16 cellular contexts compared by ENCODE assay signal in the genomic region with DNA sequence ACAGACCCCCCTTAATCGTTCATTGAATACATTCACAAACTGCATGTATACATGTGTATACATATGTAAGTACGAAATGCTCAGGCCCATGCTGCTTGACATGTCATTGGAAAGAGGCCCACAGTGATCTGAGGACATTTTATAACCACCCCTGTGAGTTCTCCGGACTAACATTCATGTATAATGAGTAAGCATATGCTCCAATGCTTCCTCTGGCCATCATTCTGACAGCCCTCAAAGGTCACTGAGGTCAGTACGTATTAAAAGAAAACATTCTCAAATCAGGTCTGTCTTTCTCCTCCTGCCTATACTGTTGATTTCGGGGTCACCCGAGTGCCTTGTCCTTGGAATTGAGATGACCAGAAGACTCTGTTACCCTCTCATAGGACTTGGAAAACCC. TPM values are rescaled to one million over a fixed set of nuclear protein-coding genes. Genes with fewer than 3 reads are reported as not detected.
A peak's percentile ranks its signal among the peaks of the same experiment; 100 is the strongest.
DNase-seq lines count a peak whose midpoint lies in the region; ATAC-seq and TF ChIP-seq lines count a peak whose summit lies in the region.
"Had no signal": no experiment of that assay in that cellular context is flagged by ENCODE, and none has a peak within 500 bp of the region (broad histone marks: within the 10 kb centered on the region; RNA-seq: fewer than 3 reads in every experiment).

No MANE protein-coding gene starts in this region.

- H4K8ac ChIP-seq in IMR-90 (ENCODE audit: low read depth in 2 of 2, low read length in 2 of 2) (no peak overlapping the region), mesenchymal stem cell (ENCODE audit: low read length) (no peak overlapping the region)

- no peak overlapping the region for H4K5ac ChIP-seq in IMR-90 (ENCODE audit: low read depth, low read length)

- TF ChIP-seq RAD21 in IMR-90 (IDR thresholded peaks at IDR 0.05; ENCODE audit: low read length), result no peak

- TF ChIP-seq CTCF in IMR-90 (conservative IDR thresholded peaks at IDR 0.05; ENCODE audit: low read depth, low read length) (no peak), brain microvascular endothelial cell (IDR thresholded peaks at IDR 0.05; ENCODE audit: low read depth, low read length, missing control alignments) (no peak), nephron progenitor cell (IDR thresholded peaks at IDR 0.05) (no peak), chondrocyte (IDR thresholded peaks at IDR 0.05) (no peak)

- intact Hi-C loops in IMR-90 (cut with micrococcal nuclease), result no loop called here

- CTCF ChIA-PET in IMR-90 (lab: Yijun Ruan, JAX), result no interaction called here
- CTCF ChIA-PET in activated CD8-positive, alpha-beta T cell treated with anti-CD3 and anti-CD28 coated beads, Interleukin-2, amount 10 ng/mL, durations not matched to agents 7 days and 5 days (lab: Charles Lee), result no interaction called here

- H2BK12ac ChIP-seq in mesenchymal stem cell (ENCODE audit: low read length in 2 of 2), result no peak overlapping the region

- H3K9me3 ChIP-seq in IMR-90 (ENCODE audit: control insufficient read depth, insufficient read depth, low read length), result no peaks in the 10 kb centered on the region
- no peaks in the 10 kb centered on the region for H3K9me3 ChIP-seq in mesenchymal stem cell (ENCODE audit: control insufficient read depth, low read length)
- H3K9me3 ChIP-seq: ascending aorta had no signal

- H3K36me3 ChIP-seq in IMR-90 (ENCODE audit: control insufficient read depth, insufficient read depth, low read length) (no peaks in the 10 kb centered on the region), brain microvascular endothelial cell (replicated peaks) (no peaks in the 10 kb centered on the region), mesenchymal stem cell (ENCODE audit: control insufficient read depth in 1 of 2, insufficient read depth in 2 of 2, low read depth in 1 of 2, low read length in 2 of 2) (no peaks in the 10 kb centered on the region)
- H3K36me3 ChIP-seq: ascending aorta had no signal

- H2AFZ ChIP-seq in IMR-90 (replicated peaks; ENCODE audit: low read length, poor library complexity) (no peak overlapping the region), mesenchymal stem cell (ENCODE audit: low read depth, low read length) (no peak overlapping the region)

- POLR2A ChIA-PET in IMR-90 (lab: Charles Lee; ENCODE audit: unreplicated experiment), result no interaction called here
- POLR2A ChIA-PET in activated CD8-positive, alpha-beta T cell treated with anti-CD3 and anti-CD28 coated beads, Interleukin-2, amount 10 ng/mL, durations not matched to agents 7 days and 5 days (lab: Charles Lee), result no interaction called here

- no peak overlapping the region for H3K56ac ChIP-seq in IMR-90 (ENCODE audit: extremely low read depth, insufficient read depth, low read length)

- no CpG with 5 or more reads among the region's 6 CpGs for WGBS in IMR-90 (ENCODE audit: extremely low coverage in 2 of 2, insufficient read length in 1 of 2), 2 experiments
- 53% methylated on average over 6 of the region's 6 CpGs for WGBS in mesenchymal stem cell

- H2BK15ac ChIP-seq in IMR-90 (ENCODE audit: low read depth, low read length), result no peak overlapping the region
- H2BK15ac ChIP-seq in mesenchymal stem cell (ENCODE audit: low read depth, poor library complexity, severe bottlenecking), result no peak overlapping the region

- H3K9ac ChIP-seq in IMR-90 (ENCODE audit: low read depth, low read length) (no peak overlapping the region), mesenchymal stem cell (ENCODE audit: low read length) (no peak overlapping the region)

- H3K27ac ChIP-seq in IMR-90 (ENCODE audit: insufficient read depth, low read length) (no peak overlapping the region), brain microvascular endothelial cell (no peak overlapping the region), mesenchymal stem cell (ENCODE audit: low read length, poor library complexity, severe bottlenecking) (no peak overlapping the region)
- H3K27ac ChIP-seq: ascending aorta, RWPE1 had no signal

- H3K27me3 Mint-ChIP-seq in activated CD8-positive, alpha-beta T cell treated with anti-CD3 and anti-CD28 coated beads, Interleukin-2, amount 10 ng/mL, durations not matched to agents 7 days and 5 days (ENCODE audit: low read depth), result no peaks in the 10 kb centered on the region
- H3K27me3 Mint-ChIP-seq in nephron progenitor cell (ENCODE audit: low read depth, poor library complexity), result no peaks in the 10 kb centered on the region
- no peaks in the 10 kb centered on the region for H3K27me3 Mint-ChIP-seq in chondrocyte (ENCODE audit: low read depth)
- H3K27me3 Mint-ChIP-seq: dendritic cell treated with granulocyte-macrophage colony-stimulating factor and Interleukin-4, amounts not matched to agents 40 ng/mL and 50 ng/mL, for 4 days; naive thymus-derived CD4-positive, alpha-beta T cell had no signal

- H3K4me3 ChIP-seq in IMR-90 (ENCODE audit: insufficient read depth, low read depth, low read length) (no peak overlapping the region), brain microvascular endothelial cell (ENCODE audit: low read depth, low read length) (no peak overlapping the region), mesenchymal stem cell (ENCODE audit: insufficient read depth in 1 of 2, low read depth in 1 of 2, low read length in 2 of 2) (no peak overlapping the region)
- H3K4me3 ChIP-seq: ascending aorta had no signal

- H3K18ac ChIP-seq in IMR-90 (ENCODE audit: low read depth, low read length) (no peak overlapping the region; the same call in 1 of the 2 replicates), mesenchymal stem cell (ENCODE audit: low read depth in 1 of 2, low read length in 2 of 2) (no peak overlapping the region)

- H3K4me1 Mint-ChIP-seq in activated CD8-positive, alpha-beta T cell treated with anti-CD3 and anti-CD28 coated beads, Interleukin-2, amount 10 ng/mL, durations not matched to agents 7 days and 5 days (ENCODE audit: low read depth), result no peaks in the 10 kb centered on the region
- H3K4me1 Mint-ChIP-seq in nephron progenitor cell (no peaks in the 10 kb centered on the region), chondrocyte (ENCODE audit: low read depth) (peaks cover 20% of the 10 kb centered on the region)
- H3K4me1 Mint-ChIP-seq: naive thymus-derived CD4-positive, alpha-beta T cell had no signal

- no peak for TF ChIP-seq POLR2A in IMR-90 (IDR thresholded peaks at IDR 0.05; ENCODE audit: low read depth, low read length)

- H3K79me1 ChIP-seq in IMR-90 (ENCODE audit: low read depth in 1 of 2, low read length in 2 of 2) (no peaks in the 10 kb centered on the region), mesenchymal stem cell (replicated peaks; ENCODE audit: low read length, poor library complexity, severe bottlenecking) (no peaks in the 10 kb centered on the region)

- H3K27ac Mint-ChIP-seq in activated CD8-positive, alpha-beta T cell treated with anti-CD3 and anti-CD28 coated beads, Interleukin-2, amount 10 ng/mL, durations not matched to agents 7 days and 5 days, result no peak overlapping the region
- H3K27ac Mint-ChIP-seq in nephron progenitor cell (no peak overlapping the region), chondrocyte (ENCODE audit: unreplicated experiment) (no peak overlapping the region)
- H3K27ac Mint-ChIP-seq: dendritic cell treated with granulocyte-macrophage colony-stimulating factor and Interleukin-4, amounts not matched to agents 40 ng/mL and 50 ng/mL, for 4 days; naive thymus-derived CD4-positive, alpha-beta T cell had no signal

- no peak overlapping the region for H2BK5ac ChIP-seq in IMR-90 (ENCODE audit: low read depth, low read length, poor library complexity, severe bottlenecking)
- H2BK5ac ChIP-seq in mesenchymal stem cell (ENCODE audit: low read depth, low read length, poor library complexity, severe bottlenecking), result no peak overlapping the region

- peak; percentile 10 for DNase-seq in DMS53 treated with DMSO at 0.1 percent for 48 hours (lab: John Stamatoyannopoulos, UW; ENCODE audit: unreplicated experiment)
- peak; percentile 55 for DNase-seq in IMR-90
- DNase-seq in brain microvascular endothelial cell, result peak; percentile 27
- DNase-seq in mesenchymal stem cell, result peak; percentile 40
- no peak for DNase-seq in activated CD8-positive, alpha-beta T cell treated with anti-CD3 and anti-CD28 coated beads, Interleukin-2, amount 10 ng/mL, durations not matched to agents 7 days and 5 days
- DNase-seq in HT-29 (ENCODE audit: low spot score), result no peak
- no peak for DNase-seq in nephron progenitor cell
- DNase-seq in chondrocyte (ENCODE audit: low spot score), result no peak
- DNase-seq: activated gamma-delta T cell; DMS 273 treated with DMSO at 0.1 percent for 48 hours; naive thymus-derived CD4-positive, alpha-beta T cell; NCI-H2081 treated with DMSO at 0.1 percent for 48 hours had no signal

- H2BK120ac ChIP-seq in IMR-90 (ENCODE audit: low read depth, low read length) (no peak overlapping the region), mesenchymal stem cell (ENCODE audit: low read depth, low read length) (no peak overlapping the region)

- no TSS peak for BruUV-seq in IMR-90 (replicated peaks; lab: Mats Ljungman, UMichigan)

- H3K27me3 ChIP-seq in IMR-90 (ENCODE audit: control insufficient read depth, insufficient read depth, low read length), result no peaks in the 10 kb centered on the region
- H3K27me3 ChIP-seq in brain microvascular endothelial cell (replicated peaks), result no peaks in the 10 kb centered on the region
- no peaks in the 10 kb centered on the region for H3K27me3 ChIP-seq in mesenchymal stem cell (ENCODE audit: control insufficient read depth in 1 of 2, insufficient read depth in 1 of 2, low read length in 2 of 2)
- H3K27me3 ChIP-seq: ascending aorta had no signal

- H3K9me3 Mint-ChIP-seq in activated CD8-positive, alpha-beta T cell treated with anti-CD3 and anti-CD28 coated beads, Interleukin-2, amount 10 ng/mL, durations not matched to agents 7 days and 5 days (ENCODE audit: insufficient read depth), result no peaks in the 10 kb centered on the region
- H3K9me3 Mint-ChIP-seq in nephron progenitor cell, result no peaks in the 10 kb centered on the region
- H3K9me3 Mint-ChIP-seq in chondrocyte (ENCODE audit: low read depth), result no peaks in the 10 kb centered on the region
- H3K9me3 Mint-ChIP-seq: naive thymus-derived CD4-positive, alpha-beta T cell had no signal

- H3K4me3 Mint-ChIP-seq in activated CD8-positive, alpha-beta T cell treated with anti-CD3 and anti-CD28 coated beads, Interleukin-2, amount 10 ng/mL, durations not matched to agents 7 days and 5 days, result no peak overlapping the region
- H3K4me3 Mint-ChIP-seq in nephron progenitor cell (no peak overlapping the region), chondrocyte (ENCODE audit: unreplicated experiment) (no peak overlapping the region)
- H3K4me3 Mint-ChIP-seq: dendritic cell treated with granulocyte-macrophage colony-stimulating factor and Interleukin-4, amounts not matched to agents 40 ng/mL and 50 ng/mL, for 4 days; naive thymus-derived CD4-positive, alpha-beta T cell had no signal

- peak; percentile 37; the same call in 1 of the 2 replicates for ATAC-seq in IMR-90 (ENCODE audit: low read depth)
- ATAC-seq in activated CD8-positive, alpha-beta T cell treated with anti-CD3 and anti-CD28 coated beads, Interleukin-2, amount 10 ng/mL, durations not matched to agents 7 days and 5 days, result no peak
- ATAC-seq: esophagus mucosa; naive thymus-derived CD4-positive, alpha-beta T cell had no signal

- no peak overlapping the region for H3K14ac ChIP-seq in IMR-90 (replicated peaks; ENCODE audit: low read depth, low read length)
- no peak overlapping the region for H3K14ac ChIP-seq in mesenchymal stem cell (ENCODE audit: low read length in 2 of 2)

- dilution Hi-C loops in IMR-90 (cut with HindIII; ENCODE audit: low sequenced_read_pairs, unreplicated experiment), result no loop called here

- no peak overlapping the region for H2BK20ac ChIP-seq in IMR-90 (ENCODE audit: low read depth, low read length)

- H4K20me1 ChIP-seq in IMR-90 (ENCODE audit: insufficient read depth, low read length), result no peaks in the 10 kb centered on the region

- no peaks in the 10 kb centered on the region for H3K36me3 Mint-ChIP-seq in activated CD8-positive, alpha-beta T cell treated with anti-CD3 and anti-CD28 coated beads, Interleukin-2, amount 10 ng/mL, durations not matched to agents 7 days and 5 days (ENCODE audit: low read depth)
- H3K36me3 Mint-ChIP-seq in nephron progenitor cell (ENCODE audit: low read depth), result no peaks in the 10 kb centered on the region
- H3K36me3 Mint-ChIP-seq in chondrocyte (ENCODE audit: low read depth), result no peaks in the 10 kb centered on the region
- H3K36me3 Mint-ChIP-seq: naive thymus-derived CD4-positive, alpha-beta T cell had no signal

- H2AK5ac ChIP-seq in IMR-90 (ENCODE audit: low read depth, low read length) (no peak overlapping the region), mesenchymal stem cell (ENCODE audit: low read length, severe bottlenecking) (no peak overlapping the region)

- H3K4me1 ChIP-seq in IMR-90 (ENCODE audit: control insufficient read depth, insufficient read depth, low read length) (peaks cover 3% of the 10 kb centered on the region; the same call in 1 of the 2 replicates), mesenchymal stem cell (ENCODE audit: control insufficient read depth, insufficient read depth, low read depth, low read length) (no peaks in the 10 kb centered on the region)

- H3K23ac ChIP-seq in IMR-90 (ENCODE audit: low read depth, low read length) (no peak overlapping the region), mesenchymal stem cell (ENCODE audit: low read length in 2 of 2) (no peak overlapping the region)

- in situ Hi-C loops in IMR-90 (cut with MboI; ENCODE audit: low sequenced_read_pairs) (no loop called here), brain microvascular endothelial cell (cut with HindIII; ENCODE audit: low pct_ligation_motif_present, low sequenced_read_pairs) (no loop called here)

- H3K4ac ChIP-seq in IMR-90 (ENCODE audit: low read depth, low read length), result no peak overlapping the region
- no peak overlapping the region for H3K4ac ChIP-seq in mesenchymal stem cell (ENCODE audit: low read depth in 1 of 2, low read length in 2 of 2)

- H2AK9ac ChIP-seq in IMR-90 (replicated peaks; ENCODE audit: low read depth, low read length, poor library complexity), result no peak overlapping the region

- no peaks in the 10 kb centered on the region for H3K9me1 ChIP-seq in IMR-90 (ENCODE audit: insufficient read depth, low read length)

- H3K4me2 ChIP-seq in IMR-90 (ENCODE audit: low read depth, low read length) (no peak overlapping the region), mesenchymal stem cell (ENCODE audit: low read length, poor library complexity, severe bottlenecking) (no peak overlapping the region)

- H4K91ac ChIP-seq in IMR-90 (ENCODE audit: insufficient read depth, low read depth, low read length) (no peak overlapping the region), mesenchymal stem cell (ENCODE audit: low read length) (no peak overlapping the region)

RNA-seq across cellular contexts. Expression of a gene that starts 54.9 kb away (rescaled TPM):
- total RNA-seq in IMR-90 (2012; rRNA removed), result 10.8 and 16.9 TPM in 2 replicates
- polyA plus RNA-seq in IMR-90 (2012; rRNA removed), result 3.5 and 3.9 TPM in 2 replicates
- polyA plus RNA-seq in IMR-90 (2012; cell fraction: cytosol; rRNA removed), result 1.6 and 2.1 TPM in 2 replicates
- 6.7 and 15.5 TPM in 2 replicates for polyA plus RNA-seq in IMR-90 (2012; cell fraction: nucleus; rRNA removed; ENCODE audit: low replicate concordance)
- 21.2 TPM for polyA plus RNA-seq in mesenchymal stem cell (2013, experiment 1 of 2)
- 20.8 TPM for polyA plus RNA-seq in mesenchymal stem cell (2013, experiment 2 of 2)
- 1 to 10 TPM; 1.7 to 1.9 TPM for total RNA-seq in activated CD8-positive, alpha-beta T cell treated with anti-CD3 and anti-CD28 coated beads, Interleukin-2, amount 10 ng/mL, durations not matched to agents 7 days and 5 days
- total RNA-seq in HT-29 (2014; rRNA removed; shearing (Covaris generic)), result 2.6 and 3.9 TPM in 2 replicates
- total RNA-seq in chondrocyte, result 25.8 to 57.9 TPM (median 27.9 TPM) in 3 replicates

Comparison
In these comparisons a context has a peak if more than half of its experiments do, and no peak if none do; other contexts are left out.
1. DNase-seq: peak in DMS53 treated with DMSO at 0.1 percent for 48 hours (single experiment), IMR-90 (single experiment), brain microvascular endothelial cell (single experiment) and mesenchymal stem cell (single experiment); none in activated CD8-positive, alpha-beta T cell treated with anti-CD3 and anti-CD28 coated beads, Interleukin-2, amount 10 ng/mL, durations not matched to agents 7 days and 5 days (single experiment), HT-29 (single experiment), nephron progenitor cell (single experiment) and chondrocyte (single experiment).